ENCODE assay signal across 17 cellular contexts in the genomic region with DNA sequence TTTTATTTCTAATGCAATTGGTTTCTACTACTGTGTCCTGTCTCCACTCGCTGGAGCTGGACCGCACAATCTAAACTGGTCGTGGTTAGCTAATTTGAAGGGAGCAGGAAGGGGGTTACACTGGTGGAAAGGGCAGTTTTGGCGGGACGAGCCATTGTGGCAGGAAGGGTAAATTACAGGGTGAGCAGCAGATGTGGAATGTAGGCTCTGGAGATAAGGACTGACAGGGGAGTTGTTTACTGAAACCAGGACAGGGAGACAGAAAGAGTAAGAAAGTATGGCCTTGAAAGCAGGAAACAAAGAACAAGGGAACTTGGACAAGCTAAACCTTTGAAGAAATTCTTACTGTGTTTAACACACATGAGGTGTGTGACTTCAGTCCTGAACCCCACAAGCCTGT.
DNase-seq lines count a peak whose midpoint lies in the region; ATAC-seq, FAIRE-seq and TF ChIP-seq lines count a peak whose summit lies in the region.
"Had no signal": no experiment of that assay in that cellular context is flagged by ENCODE, and none has a peak within 500 bp of the region (broad histone marks: within the 10 kb centered on the region; RNA-seq: fewer than 3 reads in every experiment).

No MANE protein-coding gene starts in this region.

- no peak overlapping the region for H2AK5ac ChIP-seq in H1 (ENCODE audit: low read depth, low read length)

- H4K20me1 ChIP-seq in HepG2 (ENCODE audit: insufficient read depth, low read length), result no peaks in the 10 kb centered on the region
- no peaks in the 10 kb centered on the region for H4K20me1 ChIP-seq in H1 (replicated peaks in 1 of 2; ENCODE audit: control insufficient read depth in 1 of 2, insufficient read depth in 2 of 2, low read length in 2 of 2)

- POLR2A ChIA-PET in HepG2 (lab: Yijun Ruan, JAX) (no interaction called here), H1 (lab: Charles Lee; ENCODE audit: partially characterized antibody) (no interaction called here)

- no peak for FAIRE-seq in HepG2 (lab: Jason Lieb, UNC)
- no peak for FAIRE-seq in H1 (lab: Jason Lieb, UNC)
- FAIRE-seq: D721Med, HTR-8/SVneo had no signal

- H3K4me2 ChIP-seq in HepG2 (ENCODE audit: low read depth, low read length) (peak overlapping the region; percentile 21; the same call in 1 of the 2 replicates), H1 (ENCODE audit: insufficient read depth in 1 of 2, low read depth in 2 of 2, low read length in 2 of 2) (no peak overlapping the region)

- H3K18ac ChIP-seq in H1 (ENCODE audit: extremely low read depth, low read length), result no peak overlapping the region

- H3K4me3 ChIP-seq in HepG2 (replicated peaks in 1 of 3; ENCODE audit: insufficient read depth in 1 of 3, low read depth in 2 of 3, low read length in 3 of 3), result no peak overlapping the region
- no peak overlapping the region for H3K4me3 ChIP-seq in right lobe of liver
- H3K4me3 ChIP-seq in H1 (ENCODE audit: extremely low read depth in 1 of 4, insufficient read depth in 2 of 4, low read depth in 3 of 4, low read length in 4 of 4), result no peak overlapping the region
- H3K4me3 ChIP-seq in left ventricle myocardium inferior, result no peak overlapping the region

- WGBS in HepG2 (ENCODE audit: low lambda C conversion rate), result 2% methylated on average over 5 of the region's 5 CpGs
- WGBS in right lobe of liver (ENCODE audit: insufficient coverage, low coverage, low lambda C conversion rate, missing lambda C conversion rate), result 49% methylated on average over 5 of the region's 5 CpGs
- 90% methylated on average over 5 of the region's 5 CpGs; no CpG with 5 or more reads in 1 of the 2 experiments for WGBS in H1 (ENCODE audit: extremely low coverage in 1 of 2, insufficient coverage in 1 of 2, insufficient read length in 1 of 2, insufficient replicate concordance in 2 of 2, low coverage in 1 of 2, low lambda C conversion rate in 2 of 2, missing lambda C conversion rate in 1 of 2), 2 experiments

- no peak overlapping the region for H3K56ac ChIP-seq in H1 (replicated peaks; ENCODE audit: insufficient read length, low read depth, low read length)

- H3K79me2 ChIP-seq in HepG2 (ENCODE audit: insufficient read depth, low read length) (no peaks in the 10 kb centered on the region), H1 (ENCODE audit: control insufficient read depth in 1 of 2, insufficient read depth in 2 of 2, low read length in 2 of 2) (no peaks in the 10 kb centered on the region)

- H2BK12ac ChIP-seq in H1 (ENCODE audit: low read depth, low read length), result no peak overlapping the region

- DNase-seq in HepG2 (ENCODE audit: low spot score), result peak; percentile 50
- DNase-seq in right lobe of liver, result no peak
- no peak for DNase-seq in H1 (ENCODE audit: low read depth in 1 of 2, low spot score in 2 of 2)
- DNase-seq in islet precursor cell, result peak; percentile 96
- DNase-seq in dedifferentiated amniotic fluid mesenchymal stem cell (ENCODE audit: extremely low spot score), result no peak
- no peak for DNase-seq in left ventricle myocardium inferior
- DNase-seq in cardiac septum (ENCODE audit: low spot score), result no peak
- DNase-seq: CD8-positive, alpha-beta T cell; COR-L47; DMS153; DMS79 treated with DMSO at 0.1 percent for 48 hours; GF-D8 had no signal

- TF ChIP-seq RAD21 in HepG2 (CRISPR knock-in tag; IDR thresholded peaks at IDR 0.05) (no peak), H1 (IDR thresholded peaks at IDR 0.05 in 1 of 2, conservative IDR thresholded peaks at IDR 0.05 in 1 of 2; ENCODE audit: low read depth in 2 of 2, low read length in 2 of 2) (no peak)

- H2BK5ac ChIP-seq in H1 (ENCODE audit: low read depth, low read length), result no peak overlapping the region

- H3K9me3 ChIP-seq in HepG2 (ENCODE audit: low read length), result no peaks in the 10 kb centered on the region
- H3K9me3 ChIP-seq in right lobe of liver, result no peaks in the 10 kb centered on the region
- no peaks in the 10 kb centered on the region for H3K9me3 ChIP-seq in H1 (ENCODE audit: insufficient read depth in 2 of 2, low read depth in 1 of 2, low read length in 1 of 2)
- H3K9me3 ChIP-seq in left ventricle myocardium inferior (replicated peaks), result peaks cover 16% of the 10 kb centered on the region

- no TSS peak for BruUV-seq in HepG2 (replicated peaks; lab: Mats Ljungman, UMichigan)

- H3K36me3 ChIP-seq in HepG2 (replicated peaks in 1 of 2; ENCODE audit: control insufficient read depth in 1 of 2, insufficient read depth in 2 of 2, low read length in 2 of 2) (no peaks in the 10 kb centered on the region), right lobe of liver (no peaks in the 10 kb centered on the region), H1 (ENCODE audit: control insufficient read depth in 2 of 4, insufficient read depth in 4 of 4, low read length in 3 of 4) (no peaks in the 10 kb centered on the region), left ventricle myocardium inferior (no peaks in the 10 kb centered on the region)

- no peaks in the 10 kb centered on the region for H3K23me2 ChIP-seq in H1 (ENCODE audit: low read depth, low read length)

- H2BK120ac ChIP-seq in H1 (replicated peaks; ENCODE audit: low read depth, low read length), result no peak overlapping the region

- intact Hi-C loops in HepG2 (cut with micrococcal nuclease; ENCODE audit: unreplicated experiment) (no loop called here), right lobe of liver (cut with DNase I) (no loop called here), left ventricle myocardium inferior (cut with micrococcal nuclease) (no loop called here), cardiac septum (cut with DNase I) (no loop called here)

- ATAC-seq in HepG2 (peak; percentile 86), right lobe of liver (no peak), HG03196 (IDR thresholded peaks at IDR 0.05; ENCODE audit: unreplicated experiment) (no peak)
- ATAC-seq: CD8-positive, alpha-beta T cell; HCT116 had no signal

- H4K91ac ChIP-seq in H1 (replicated peaks; ENCODE audit: insufficient read length, low read length), result no peak overlapping the region

- no peak overlapping the region for H4K5ac ChIP-seq in H1 (ENCODE audit: insufficient read length, low read depth, low read length)

- no peak overlapping the region for H2BK15ac ChIP-seq in H1 (ENCODE audit: low read length)

- no peak overlapping the region for H3K27ac ChIP-seq in HepG2 (ENCODE audit: extremely low read length, insufficient read depth, low read length)
- no peak overlapping the region for H3K27ac ChIP-seq in right lobe of liver
- H3K27ac ChIP-seq in H1 (ENCODE audit: low read depth, low read length), result no peak overlapping the region
- no peak overlapping the region for H3K27ac ChIP-seq in left ventricle myocardium inferior (replicated peaks)
- H3K27ac ChIP-seq: 22Rv1 had no signal

- TF ChIP-seq EP300 in HepG2 (IDR thresholded peaks at IDR 0.05; ENCODE audit: low read depth in 2 of 2, low read length in 2 of 2) (no peak), HepG2 (CRISPR knock-in tag; IDR thresholded peaks at IDR 0.05; ENCODE audit: borderline replicate concordance) (no peak), H1 (IDR thresholded peaks at IDR 0.05; ENCODE audit: borderline replicate concordance in 1 of 2, low read depth in 2 of 2, low read length in 2 of 2) (no peak)

- CTCF ChIA-PET in HepG2 (lab: Yijun Ruan, JAX; ENCODE audit: low intra/inter-chr PET ratio, low total read pairs), result no interaction called here
- CTCF ChIA-PET in H1 (lab: Charles Lee; ENCODE audit: partially characterized antibody), result interaction anchor here (0.5 kb wide), 1 partner anchor 12 kb away, joined by 3 read pairs; no protein-coding TSS in a partner anchor

- no peak overlapping the region for H3K4ac ChIP-seq in H1 (replicated peaks; ENCODE audit: insufficient read length, low read depth, low read length)

- in situ Hi-C loops in HepG2 (cut with HindIII; ENCODE audit: extremely low pct_ligation_motif_present, low pct_unique_long_range_greater_than_20kb), result no loop called here

- TF ChIP-seq CTCF in HepG2 (CRISPR knock-in tag; IDR thresholded peaks at IDR 0.05), result no peak
- no peak for TF ChIP-seq CTCF in right lobe of liver (IDR thresholded peaks at IDR 0.05)
- no peak for TF ChIP-seq CTCF in H1 (IDR thresholded peaks at IDR 0.05; ENCODE audit: control extremely low read depth in 1 of 3, insufficient read depth in 1 of 3, low read depth in 1 of 3, low read length in 3 of 3)
- TF ChIP-seq CTCF in left ventricle myocardium inferior (IDR thresholded peaks at IDR 0.05; ENCODE audit: borderline replicate concordance), result no peak

- H2AFZ ChIP-seq in HepG2 (ENCODE audit: low read length), result no peak overlapping the region
- H2AFZ ChIP-seq in H1 (ENCODE audit: low read length), result peak overlapping the region; percentile 63

- H2BK20ac ChIP-seq in H1 (ENCODE audit: low read length), result no peak overlapping the region

- H3K27me3 ChIP-seq in HepG2 (ENCODE audit: control insufficient read depth in 1 of 2, insufficient read depth in 2 of 2, low read length in 2 of 2), result no peaks in the 10 kb centered on the region
- no peaks in the 10 kb centered on the region for H3K27me3 ChIP-seq in right lobe of liver
- H3K27me3 ChIP-seq in H1 (replicated peaks in 1 of 4; ENCODE audit: control insufficient read depth in 3 of 4, extremely low read depth in 1 of 4, insufficient read depth in 3 of 4, low read length in 3 of 4), result no peaks in the 10 kb centered on the region
- H3K27me3 ChIP-seq in left ventricle myocardium inferior (ENCODE audit: low read depth), result no peaks in the 10 kb centered on the region

- H3K4me1 ChIP-seq in HepG2 (ENCODE audit: insufficient read depth, low read length) (peaks cover 9% of the 10 kb centered on the region; the same call in 1 of the 2 replicates), right lobe of liver (no peaks in the 10 kb centered on the region), H1 (replicated peaks in 1 of 4; ENCODE audit: control insufficient read depth in 3 of 4, insufficient read depth in 4 of 4, low read length in 3 of 4) (no peaks in the 10 kb centered on the region), left ventricle myocardium inferior (no peaks in the 10 kb centered on the region)

- no peak overlapping the region for H4K8ac ChIP-seq in H1 (ENCODE audit: extremely low read depth, insufficient read depth, low read length)

- TF ChIP-seq POLR2A in HepG2 (IDR thresholded peaks at IDR 0.05; ENCODE audit: insufficient read depth in 1 of 2, low read depth in 2 of 2, low read length in 2 of 2) (no peak), right lobe of liver (IDR thresholded peaks at IDR 0.05) (no peak), H1 (IDR thresholded peaks at IDR 0.05; ENCODE audit: control extremely low read depth in 1 of 2, low read depth in 2 of 2, low read length in 2 of 2) (no peak)

- no peaks in the 10 kb centered on the region for H3K79me1 ChIP-seq in H1 (ENCODE audit: low read depth, low read length)

- H3K9ac ChIP-seq in HepG2 (ENCODE audit: insufficient read depth, low read depth, low read length) (no peak overlapping the region), H1 (replicated peaks in 1 of 4; ENCODE audit: extremely low read depth in 1 of 4, low read depth in 3 of 4, low read length in 3 of 4) (no peak overlapping the region)

- no peak overlapping the region for H3K23ac ChIP-seq in H1 (ENCODE audit: insufficient read length)

- H3K14ac ChIP-seq in H1 (ENCODE audit: insufficient read length), result no peak overlapping the region

TF ChIP-seq in HepG2, 621 proteins besides CTCF, POLR2A, EP300 and RAD21 (continues in another document):
- no peak for TF ChIP-seq JDP2 (CRISPR knock-in tag; IDR thresholded peaks at IDR 0.05; ENCODE audit: borderline replicate concordance)

TF ChIP-seq in H1, 55 proteins besides CTCF, POLR2A, EP300 and RAD21 (continues in another document):
- no peak for TF ChIP-seq EGR1 (IDR thresholded peaks at IDR 0.05; ENCODE audit: borderline replicate concordance, low read depth, low read length)

Comparison
In these comparisons a context has a peak if more than half of its experiments do, and no peak if none do; other contexts are left out.
1. DNase-seq: peak in HepG2 (single experiment) and islet precursor cell (single experiment); none in right lobe of liver (0 of 3), H1 (0 of 2), dedifferentiated amniotic fluid mesenchymal stem cell (single experiment), left ventricle myocardium inferior (single experiment) and cardiac septum (single experiment).